1 cellular context compared by ENCODE assay signal in the genomic region with DNA sequence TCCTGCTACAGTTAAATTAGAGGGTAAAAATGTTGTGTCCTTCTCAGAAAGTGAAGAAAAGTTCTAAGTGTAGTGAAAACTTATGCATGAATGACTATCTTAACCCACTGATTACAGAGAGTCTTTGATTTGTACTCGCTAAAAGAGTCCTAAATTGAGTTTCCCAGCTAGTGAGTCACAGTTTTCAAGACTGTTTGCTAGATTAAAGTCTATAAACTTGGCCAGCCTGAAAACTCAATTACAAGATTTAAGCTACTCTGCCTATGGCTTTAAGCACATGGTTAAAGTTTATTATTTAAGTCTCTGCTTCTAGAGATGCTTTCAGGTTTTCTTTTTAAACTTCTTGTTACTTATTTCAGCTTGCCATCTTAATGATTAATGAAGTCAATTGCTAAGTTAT.
TF ChIP-seq lines count a peak whose summit lies in the region.

No MANE protein-coding gene starts in this region.

TF ChIP-seq in HepG2, 621 proteins besides CTCF, POLR2A, EP300 and RAD21 (continued from another document):
- TF ChIP-seq, protein P1, sequence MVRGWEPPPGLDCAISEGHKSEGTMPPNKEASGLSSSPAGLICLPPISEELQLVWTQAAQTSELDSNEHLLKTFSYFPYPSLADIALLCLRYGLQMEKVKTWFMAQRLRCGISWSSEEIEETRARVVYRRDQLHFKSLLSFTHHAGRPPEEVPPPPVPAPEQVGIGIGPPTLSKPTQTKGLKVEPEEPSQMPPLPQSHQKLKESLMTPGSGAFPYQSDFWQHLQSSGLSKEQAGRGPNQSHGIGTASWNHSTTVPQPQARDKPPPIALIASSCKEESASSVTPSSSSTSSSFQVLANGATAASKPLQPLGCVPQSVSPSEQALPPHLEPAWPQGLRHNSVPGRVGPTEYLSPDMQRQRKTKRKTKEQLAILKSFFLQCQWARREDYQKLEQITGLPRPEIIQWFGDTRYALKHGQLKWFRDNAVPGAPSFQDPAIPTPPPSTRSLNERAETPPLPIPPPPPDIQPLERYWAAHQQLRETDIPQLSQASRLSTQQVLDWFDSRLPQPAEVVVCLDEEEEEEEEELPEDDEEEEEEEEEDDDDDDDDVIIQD (CRISPR knock-in tag; IDR thresholded peaks at IDR 0.05; ENCODE audit: low read depth): no peak
- TF ChIP-seq SRF (IDR thresholded peaks at IDR 0.05; ENCODE audit: low read depth, low read length) (no peak), NR2F6 (IDR thresholded peaks at IDR 0.05) (no peak), NR2F6 (CRISPR knock-in tag; IDR thresholded peaks at IDR 0.05) (no peak), SOX6 (IDR thresholded peaks at IDR 0.05) (no peak), SOX6 (CRISPR knock-in tag; IDR thresholded peaks at IDR 0.05) (no peak), NFKB2 (CRISPR knock-in tag; IDR thresholded peaks at IDR 0.05; ENCODE audit: borderline replicate concordance) (no peak), ZNF10 (CRISPR knock-in tag; IDR thresholded peaks at IDR 0.05; ENCODE audit: borderline replicate concordance, low read depth) (no peak), RAD51 (IDR thresholded peaks at IDR 0.05; ENCODE audit: borderline replicate concordance) (no peak), SRY (CRISPR knock-in tag; IDR thresholded peaks at IDR 0.05) (no peak), ZNF564 (CRISPR knock-in tag; IDR thresholded peaks at IDR 0.05) (no peak), KLF11 (CRISPR knock-in tag; IDR thresholded peaks at IDR 0.05) (no peak), JDP2 (CRISPR knock-in tag; IDR thresholded peaks at IDR 0.05; ENCODE audit: borderline replicate concordance) (no peak)
